7 cellular contexts compared by ENCODE assay signal in genomic region chr9:77011973-77012817, GRCh38.
DNase-seq lines count a peak whose midpoint lies in the region; ATAC-seq and TF ChIP-seq lines count a peak whose summit lies in the region.

No MANE protein-coding gene starts in this region.

- TF ChIP-seq POLR2A in GM18505 (IDR thresholded peaks at IDR 0.05; ENCODE audit: borderline replicate concordance, extremely low read depth, insufficient read depth, insufficient read length) = no peak

- ATAC-seq in GM18505 (IDR thresholded peaks at IDR 0.05; ENCODE audit: unreplicated experiment) (peak; percentile 79), HG03159 (IDR thresholded peaks at IDR 0.05; ENCODE audit: unreplicated experiment) (peak; percentile 71)

- H3K9me3 ChIP-seq in SU-DHL-6 (ENCODE audit: insufficient read depth, low read length) = no peaks in the 10 kb centered on the region

- no peak for DNase-seq in astrocyte of the cerebellum (ENCODE audit: low read depth)
- DNase-seq in inferior parietal cortex (ENCODE audit: extremely low spot score) = peak; percentile 57
- peak; percentile 33 to 64 for DNase-seq in stimulated activated CD4-positive, alpha-beta T cell treated with anti-CD3 and anti-CD28 coated beads, Interleukin-15, amount 100 ng/mL, for 48 hours (ENCODE audit: low read depth in 2 of 2)
- DNase-seq in pons (ENCODE audit: low spot score) = no peak

- H3K79me2 ChIP-seq in SU-DHL-6 (ENCODE audit: insufficient read depth, low read length) = no peaks in the 10 kb centered on the region

- H2AFZ ChIP-seq in SU-DHL-6 (ENCODE audit: low read depth, low read length, severe bottlenecking) = peak overlapping the region; percentile 81

- no peaks in the 10 kb centered on the region for H3F3A ChIP-seq in SU-DHL-6 (ENCODE audit: insufficient read depth)

- no peaks in the 10 kb centered on the region for H3K27me3 ChIP-seq in SU-DHL-6 (ENCODE audit: low read length)

- H4K20me1 ChIP-seq in SU-DHL-6 (ENCODE audit: low read depth, low read length) = no peaks in the 10 kb centered on the region

- no peaks in the 10 kb centered on the region for H3K36me3 ChIP-seq in SU-DHL-6 (ENCODE audit: low read length)

- no peaks in the 10 kb centered on the region for H3K9me2 ChIP-seq in SU-DHL-6 (replicated peaks; ENCODE audit: insufficient read depth, low read length)

- no peak overlapping the region for H3K4me2 ChIP-seq in SU-DHL-6 (ENCODE audit: low read depth, low read length, poor library complexity, severe bottlenecking)

- H3K27ac ChIP-seq in SU-DHL-6 (ENCODE audit: low read depth, low read length) = no peak overlapping the region

- TF ChIP-seq CTCF in SU-DHL-6 (IDR thresholded peaks at IDR 0.05; ENCODE audit: insufficient read depth, low read length, poor library complexity, severe bottlenecking) = peak; percentile 78
- peak; percentile 74 for TF ChIP-seq CTCF in astrocyte of the cerebellum (IDR thresholded peaks at IDR 0.05; ENCODE audit: low read depth, low read length, missing control alignments)

- H3K4me3 ChIP-seq in SU-DHL-6 (ENCODE audit: insufficient read depth, low read length, poor library complexity, severe bottlenecking) (no peak overlapping the region), astrocyte of the cerebellum (ENCODE audit: low read depth, low read length) (peak overlapping the region; percentile 12)

- in situ Hi-C loops in astrocyte of the cerebellum (cut with HindIII; ENCODE audit: low sequenced_read_pairs) = no loop called here

- H3K9ac ChIP-seq in SU-DHL-6 (ENCODE audit: low read length) = no peak overlapping the region

Comparison
In these comparisons a context has a peak if more than half of its experiments do, and no peak if none do; other contexts are left out.
1. DNase-seq: peak in inferior parietal cortex (single experiment) and stimulated activated CD4-positive, alpha-beta T cell treated with anti-CD3 and anti-CD28 coated beads, Interleukin-15, amount 100 ng/mL, for 48 hours (2 of 2); none in astrocyte of the cerebellum (single experiment) and pons (single experiment).